Comparison of ENCODE assay signal across 17 cellular contexts in the genomic region with DNA sequence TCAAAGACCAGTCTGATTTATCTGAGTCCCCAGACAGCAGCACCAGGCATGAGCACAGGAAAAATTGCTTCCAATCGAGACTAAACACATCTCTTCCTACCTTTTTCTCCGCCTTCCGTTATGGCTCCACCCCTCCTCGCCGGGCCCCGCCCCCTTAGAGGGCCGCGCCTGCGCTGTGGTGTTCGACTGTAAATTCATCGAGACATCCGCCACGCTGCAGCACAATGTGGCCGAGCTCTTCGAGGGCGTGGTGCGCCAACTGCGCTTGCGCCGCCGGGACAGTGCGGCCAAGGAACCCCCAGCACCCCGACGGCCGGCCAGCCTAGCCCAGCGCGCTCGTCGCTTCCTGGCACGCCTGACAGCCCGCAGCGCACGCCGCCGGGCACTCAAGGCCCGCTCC. TPM values are rescaled to one million over a fixed set of nuclear protein-coding genes. Genes with fewer than 3 reads are reported as not detected.
DNase-seq lines count a peak whose midpoint lies in the region; ATAC-seq and TF ChIP-seq lines count a peak whose summit lies in the region.
"Had no signal": no experiment of that assay in that cellular context is flagged by ENCODE, and none has a peak within 500 bp of the region (broad histone marks: within the 10 kb centered on the region; RNA-seq: fewer than 3 reads in every experiment).

No MANE protein-coding gene starts in this region.

- H3K9me3 Mint-ChIP-seq in WTC11, result peaks cover 49% of the 10 kb centered on the region
- peaks cover 0 to 1% of the 10 kb centered on the region in 2 donors for H3K9me3 Mint-ChIP-seq in stimulated activated naive B cell treated with anti-CD40 and anti-IgM and Interleukin-4, amounts not matched to agents 10 μg/mL and 1 μg/mL and 100 μg/mL, for 72 hours
- H3K9me3 Mint-ChIP-seq: activated naive CD4-positive, alpha-beta T cell treated with anti-CD3 and anti-CD28 coated beads, Interleukin-2, amount 50 U/mL, for 24 hours had no signal

- H3K4me1 ChIP-seq in BE2C, result no peaks in the 10 kb centered on the region
- H3K4me1 ChIP-seq: parathyroid adenoma had no signal

- no peaks in the 10 kb centered on the region for H3K4me1 Mint-ChIP-seq in WTC11
- peaks cover 2 to 11% of the 10 kb centered on the region in 2 donors for H3K4me1 Mint-ChIP-seq in stimulated activated naive B cell treated with anti-CD40 and anti-IgM and Interleukin-4, amounts not matched to agents 10 μg/mL and 1 μg/mL and 100 μg/mL, for 72 hours
- H3K4me1 Mint-ChIP-seq: activated naive CD4-positive, alpha-beta T cell treated with anti-CD3 and anti-CD28 coated beads, Interleukin-2, amount 50 U/mL, for 24 hours had no signal

- peaks cover 30% of the 10 kb centered on the region for H3K36me3 Mint-ChIP-seq in WTC11
- H3K36me3 Mint-ChIP-seq in stimulated activated naive B cell treated with anti-CD40 and anti-IgM and Interleukin-4, amounts not matched to agents 10 μg/mL and 1 μg/mL and 100 μg/mL, for 72 hours, result peaks cover 0 to 6% of the 10 kb centered on the region in 2 donors
- H3K36me3 Mint-ChIP-seq: activated naive CD4-positive, alpha-beta T cell treated with anti-CD3 and anti-CD28 coated beads, Interleukin-2, amount 50 U/mL, for 24 hours; CD14-positive monocyte; type B pancreatic cell had no signal

- H3K9me3 ChIP-seq in BE2C, result 0 out of 2 replicates have a peak, but pooled peaks cover 3% of the 10 kb centered on the region

- H3K36me3 ChIP-seq in BE2C, result no peaks in the 10 kb centered on the region

- peaks cover 29% of the 10 kb centered on the region for H3K27me3 ChIP-seq in BE2C

- no peak overlapping the region for H3K27ac Mint-ChIP-seq in WTC11
- H3K27ac Mint-ChIP-seq in stimulated activated naive B cell treated with anti-CD40 and anti-IgM and Interleukin-4, amounts not matched to agents 10 μg/mL and 1 μg/mL and 100 μg/mL, for 72 hours, result no peak overlapping the region
- H3K27ac Mint-ChIP-seq: activated naive CD4-positive, alpha-beta T cell treated with anti-CD3 and anti-CD28 coated beads, Interleukin-2, amount 50 U/mL, for 24 hours; CD14-positive monocyte; type B pancreatic cell had no signal

- POLR2A ChIA-PET in WTC11 (lab: Charles Lee), result no interaction called here

- TF ChIP-seq CTCF in BE2C (IDR thresholded peaks at IDR 0.05; ENCODE audit: low read depth, low read length) (no peak), GM10266 (IDR thresholded peaks at IDR 0.05; ENCODE audit: control insufficient read depth, insufficient read depth, low read depth, missing control alignments) (no peak), WTC11 (IDR thresholded peaks at IDR 0.05) (no peak)

- peak; percentile 40 for DNase-seq in BE2C
- DNase-seq in GM10266 (ENCODE audit: extremely low spot score), result peak; percentile 19
- DNase-seq in WTC11 (ENCODE audit: low spot score), result peak; percentile 19
- peak; percentile 18 for DNase-seq in iris pigment epithelial cell (ENCODE audit: low read depth)
- DNase-seq in stimulated activated naive B cell treated with anti-CD40 and anti-IgM and Interleukin-4, amounts not matched to agents 10 μg/mL and 1 μg/mL and 100 μg/mL, for 72 hours, result no peak
- no peak for DNase-seq in DMS114 treated with DMSO at 0.1 percent for 48 hours (lab: John Stamatoyannopoulos, UW; ENCODE audit: unreplicated experiment)
- DNase-seq in cortex of kidney (lab: John Stamatoyannopoulos, UW), result no peak
- no peak for DNase-seq in NCI-H128 (lab: John Stamatoyannopoulos, UW; ENCODE audit: unreplicated experiment)
- DNase-seq: central memory CD4-positive, alpha-beta T cell; DND-41 had no signal

- ATAC-seq in WTC11, result peak; percentile 59
- ATAC-seq in stimulated activated naive B cell treated with anti-CD40 and anti-IgM and Interleukin-4, amounts not matched to agents 10 μg/mL and 1 μg/mL and 100 μg/mL, for 72 hours (replicated peaks), result no peak
- ATAC-seq: GM12878 had no signal

- H3K27me3 Mint-ChIP-seq in WTC11 (ENCODE audit: low read depth), result peaks cover 70% of the 10 kb centered on the region
- H3K27me3 Mint-ChIP-seq in stimulated activated naive B cell treated with anti-CD40 and anti-IgM and Interleukin-4, amounts not matched to agents 10 μg/mL and 1 μg/mL and 100 μg/mL, for 72 hours, result peaks cover 50 to 62% of the 10 kb centered on the region in 2 donors

- no peak overlapping the region for H3K4me3 Mint-ChIP-seq in WTC11
- H3K4me3 Mint-ChIP-seq in stimulated activated naive B cell treated with anti-CD40 and anti-IgM and Interleukin-4, amounts not matched to agents 10 μg/mL and 1 μg/mL and 100 μg/mL, for 72 hours, result no peak overlapping the region
- H3K4me3 Mint-ChIP-seq: activated naive CD4-positive, alpha-beta T cell treated with anti-CD3 and anti-CD28 coated beads, Interleukin-2, amount 50 U/mL, for 24 hours; type B pancreatic cell had no signal

- CTCF ChIA-PET in WTC11 (lab: Charles Lee), result no interaction called here

- H3K4me3 ChIP-seq in BE2C (ENCODE audit: low read depth, low read length), result no peak overlapping the region
- H3K4me3 ChIP-seq: GM12878 had no signal

TF ChIP-seq in WTC11, 78 proteins besides CTCF, POLR2A, EP300 and RAD21 (continues in another document):
- TF ChIP-seq PREB (CRISPR knock-in tag; IDR thresholded peaks at IDR 0.05; ENCODE audit: borderline replicate concordance) (no peak), OVOL2 (CRISPR knock-in tag; IDR thresholded peaks at IDR 0.05; ENCODE audit: borderline replicate concordance) (no peak), NFE2L1 (CRISPR knock-in tag; IDR thresholded peaks at IDR 0.05) (no peak), GTF2I (CRISPR knock-in tag; conservative IDR thresholded peaks at IDR 0.05) (no peak), TEAD4 (CRISPR knock-in tag; IDR thresholded peaks at IDR 0.05) (no peak), GRHL2 (CRISPR knock-in tag; IDR thresholded peaks at IDR 0.05; ENCODE audit: insufficient replicate concordance, severe bottlenecking) (no peak), NR2C2 (CRISPR knock-in tag; IDR thresholded peaks at IDR 0.05) (no peak), ATF6 (CRISPR knock-in tag; IDR thresholded peaks at IDR 0.05) (no peak), NFYB (CRISPR knock-in tag; conservative IDR thresholded peaks at IDR 0.05; ENCODE audit: low read depth) (no peak), MLX (CRISPR knock-in tag; IDR thresholded peaks at IDR 0.05) (no peak), ZNF423 (CRISPR knock-in tag; IDR thresholded peaks at IDR 0.05) (no peak)
- TF ChIP-seq, protein P1, sequence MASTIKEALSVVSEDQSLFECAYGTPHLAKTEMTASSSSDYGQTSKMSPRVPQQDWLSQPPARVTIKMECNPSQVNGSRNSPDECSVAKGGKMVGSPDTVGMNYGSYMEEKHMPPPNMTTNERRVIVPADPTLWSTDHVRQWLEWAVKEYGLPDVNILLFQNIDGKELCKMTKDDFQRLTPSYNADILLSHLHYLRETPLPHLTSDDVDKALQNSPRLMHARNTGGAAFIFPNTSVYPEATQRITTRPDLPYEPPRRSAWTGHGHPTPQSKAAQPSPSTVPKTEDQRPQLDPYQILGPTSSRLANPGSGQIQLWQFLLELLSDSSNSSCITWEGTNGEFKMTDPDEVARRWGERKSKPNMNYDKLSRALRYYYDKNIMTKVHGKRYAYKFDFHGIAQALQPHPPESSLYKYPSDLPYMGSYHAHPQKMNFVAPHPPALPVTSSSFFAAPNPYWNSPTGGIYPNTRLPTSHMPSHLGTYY (CRISPR knock-in tag; IDR thresholded peaks at IDR 0.05), result no peak

RNA-seq across cellular contexts. Expression of gene REM1, which starts 8.9 kb away (rescaled TPM):
- not detected for polyA plus RNA-seq in BE2C (2012; ENCODE audit: insufficient read depth, insufficient read length, low read depth)
- not detected in 3 replicates for total RNA-seq in WTC11 (2021)
- total RNA-seq: GM12878, kidney epithelial cell, M059J had no signal
- polyA plus RNA-seq: CD14-positive monocyte, GM12878 had no signal

RNA-seq across cellular contexts. Expression of gene DEFB124, which starts 9.1 kb away (rescaled TPM):
- not detected for polyA plus RNA-seq in BE2C (2012; ENCODE audit: insufficient read depth, insufficient read length, low read depth)
- total RNA-seq in WTC11 (2021), result not detected in 3 replicates
- total RNA-seq: GM12878, kidney epithelial cell, M059J had no signal
- polyA plus RNA-seq: CD14-positive monocyte, GM12878 had no signal

RNA-seq across cellular contexts. Expression of gene HM13, which starts 30.2 kb away (rescaled TPM):
- 295 TPM for polyA plus RNA-seq in BE2C (2012; ENCODE audit: insufficient read depth, insufficient read length, low read depth)
- total RNA-seq in WTC11 (2021), result 93.3 to 103 TPM (median 101 TPM) in 3 replicates

RNA-seq across cellular contexts. Expression of gene DEFB123, which starts 43.6 kb away (rescaled TPM):
- polyA plus RNA-seq in BE2C (2012; ENCODE audit: insufficient read depth, insufficient read length, low read depth), result not detected
- not detected in 3 replicates for total RNA-seq in WTC11 (2021)
- total RNA-seq: GM12878, kidney epithelial cell, M059J had no signal
- polyA plus RNA-seq: CD14-positive monocyte, GM12878 had no signal

Comparison
In these comparisons a context has a peak if more than half of its experiments do, and no peak if none do; other contexts are left out.
1. DNase-seq: peak in BE2C (single experiment), GM10266 (single experiment), WTC11 (single experiment) and iris pigment epithelial cell (single experiment); none in stimulated activated naive B cell treated with anti-CD40 and anti-IgM and Interleukin-4, amounts not matched to agents 10 μg/mL and 1 μg/mL and 100 μg/mL, for 72 hours (single experiment), DMS114 treated with DMSO at 0.1 percent for 48 hours (single experiment), cortex of kidney (single experiment) and NCI-H128 (single experiment).